ENCODE assay signal across 13 cellular contexts in genomic region chr3:194100856-194101390, GRCh38. TPM values are rescaled to one million over a fixed set of nuclear protein-coding genes. Genes with fewer than 3 reads are reported as not detected.
DNase-seq lines count a peak whose midpoint lies in the region; ATAC-seq and TF ChIP-seq lines count a peak whose summit lies in the region.
"Had no signal": no experiment of that assay in that cellular context is flagged by ENCODE, and none has a peak within 500 bp of the region (broad histone marks: within the 10 kb centered on the region; RNA-seq: fewer than 3 reads in every experiment).

No MANE protein-coding gene starts in this region.

- H3K27ac ChIP-seq in gastroesophageal sphincter: no peak overlapping the region
- H3K27ac ChIP-seq: HL-60, neutrophil had no signal

- no peaks in the 10 kb centered on the region for H3K36me3 ChIP-seq in gastroesophageal sphincter
- H3K36me3 ChIP-seq: neutrophil had no signal

- DNase-seq in left colon (no peak), activated T-cell treated with anti-CD3 and anti-CD28 coated beads for 4 hours (no peak), NCI-H1105 treated with DMSO at 0.1 percent for 48 hours (lab: John Stamatoyannopoulos, UW) (no peak), KG1 (lab: John Stamatoyannopoulos, UW) (no peak)
- DNase-seq: activated naive CD4-positive, alpha-beta T cell; NCI-H2171 treated with DMSO at 0.1 percent for 48 hours; T-helper 2 cell had no signal

- intact Hi-C loops in left colon (cut with DNase I, micrococcal nuclease): no loop called here

- TF ChIP-seq EP300 in gastroesophageal sphincter (IDR thresholded peaks at IDR 0.05): no peak

- H3K4me1 ChIP-seq in gastroesophageal sphincter: peaks cover 0 to 14% (median 4%) of the 10 kb centered on the region in 3 donors

- ATAC-seq in GM18519 (IDR thresholded peaks at IDR 0.05; ENCODE audit: low FRiP score, unreplicated experiment): peak; percentile 73
- peak; percentile 85 for ATAC-seq in GM21528 (IDR thresholded peaks at IDR 0.05; ENCODE audit: low FRiP score, unreplicated experiment)
- ATAC-seq in HG03159 (IDR thresholded peaks at IDR 0.05; ENCODE audit: unreplicated experiment): peak; percentile 84
- ATAC-seq in left colon: peak; percentile 15
- ATAC-seq in gastroesophageal sphincter: no peak

- no peak for TF ChIP-seq CTCF in gastroesophageal sphincter (IDR thresholded peaks at IDR 0.05)

- H3K27me3 ChIP-seq in gastroesophageal sphincter: peaks cover 10% of the 10 kb centered on the region

- H3K9me3 ChIP-seq in gastroesophageal sphincter: no peaks in the 10 kb centered on the region
- H3K9me3 ChIP-seq: neutrophil had no signal

- no peak overlapping the region for H3K4me3 ChIP-seq in gastroesophageal sphincter

- 91 to 100% methylated on average over 4 to 8 of the region's 15 CpGs for WGBS in gastroesophageal sphincter (ENCODE audit: low coverage in 1 of 2), 2 donors

- no peak for TF ChIP-seq POLR2A in gastroesophageal sphincter (IDR thresholded peaks at IDR 0.05)

RNA-seq across cellular contexts. Expression of gene HES1, which starts 35.0 kb away (rescaled TPM):
- total RNA-seq in left colon: 100 to 1,000 TPM in 1 of 2 donors, 10 to 100 TPM in 1; 98.7 to 147 TPM
- 10 to 100 TPM in 3 of 4 donors, 1 to 10 TPM in 1; 9.6 to 31.5 (median 15.4) TPM for total RNA-seq in gastroesophageal sphincter
